In genomic region chr13:44276061-44276460, GRCh38 we compare ENCODE assay signal across 21 cellular contexts.
DNase-seq lines count a peak whose midpoint lies in the region; ATAC-seq and TF ChIP-seq lines count a peak whose summit lies in the region.
"Had no signal": no experiment of that assay in that cellular context is flagged by ENCODE, and none has a peak within 500 bp of the region (broad histone marks: within the 10 kb centered on the region; RNA-seq: fewer than 3 reads in every experiment).

No MANE protein-coding gene starts in this region.

- H3K9me3 Mint-ChIP-seq in activated naive CD4-positive, alpha-beta T cell treated with anti-CD3 and anti-CD28 coated beads, Interleukin-2, amount 50 U/mL, for 24 hours: peaks cover 21% of the 10 kb centered on the region
- H3K9me3 Mint-ChIP-seq in activated naive CD4-positive, alpha-beta T cell treated with anti-CD3 and anti-CD28 coated beads for 36 hours: no peaks in the 10 kb centered on the region

- no peak for TF ChIP-seq CTCF in vagina (IDR thresholded peaks at IDR 0.05)

- no peaks in the 10 kb centered on the region for H3K9me3 ChIP-seq in vagina
- H3K9me3 ChIP-seq: lower lobe of right lung had no signal

- no peak for ATAC-seq in HG02571 (IDR thresholded peaks at IDR 0.05; ENCODE audit: unreplicated experiment)
- ATAC-seq: lower lobe of right lung had no signal

- H3K4me1 Mint-ChIP-seq in activated naive CD4-positive, alpha-beta T cell treated with anti-CD3 and anti-CD28 coated beads, Interleukin-2, amount 50 U/mL, for 24 hours: peaks cover 61% of the 10 kb centered on the region
- H3K4me1 Mint-ChIP-seq in activated naive CD4-positive, alpha-beta T cell treated with anti-CD3 and anti-CD28 coated beads for 36 hours (ENCODE audit: low read depth): peaks cover 57% of the 10 kb centered on the region

- CTCF ChIA-PET in activated naive CD4-positive, alpha-beta T cell treated with anti-CD3 and anti-CD28 coated beads for 36 hours (lab: Charles Lee): no interaction called here

- H3K4me3 ChIP-seq in vagina: no peak overlapping the region
- H3K4me3 ChIP-seq: lower lobe of right lung had no signal

- H3K4me1 ChIP-seq in vagina: peaks cover 23% of the 10 kb centered on the region
- H3K4me1 ChIP-seq: parathyroid adenoma had no signal

- peaks cover 15% of the 10 kb centered on the region for H3K36me3 Mint-ChIP-seq in activated naive CD4-positive, alpha-beta T cell treated with anti-CD3 and anti-CD28 coated beads, Interleukin-2, amount 50 U/mL, for 24 hours
- no peaks in the 10 kb centered on the region for H3K36me3 Mint-ChIP-seq in activated naive CD4-positive, alpha-beta T cell treated with anti-CD3 and anti-CD28 coated beads for 36 hours (ENCODE audit: low read depth)

- H3K27ac Mint-ChIP-seq in activated naive CD4-positive, alpha-beta T cell treated with anti-CD3 and anti-CD28 coated beads, Interleukin-2, amount 50 U/mL, for 24 hours: peak overlapping the region; percentile 92
- H3K27ac Mint-ChIP-seq in activated naive CD4-positive, alpha-beta T cell treated with anti-CD3 and anti-CD28 coated beads for 36 hours: no peak overlapping the region
- H3K27ac Mint-ChIP-seq: activated CD4-positive, alpha-beta memory T cell treated with anti-CD3 and anti-CD28 coated beads, Interleukin-2, amount 10 ng/mL, durations not matched to agents 7 days and 5 days had no signal

- H3K27me3 Mint-ChIP-seq in activated naive CD4-positive, alpha-beta T cell treated with anti-CD3 and anti-CD28 coated beads, Interleukin-2, amount 50 U/mL, for 24 hours: no peaks in the 10 kb centered on the region
- no peaks in the 10 kb centered on the region for H3K27me3 Mint-ChIP-seq in activated naive CD4-positive, alpha-beta T cell treated with anti-CD3 and anti-CD28 coated beads for 36 hours (ENCODE audit: low read depth)

- intact Hi-C loops in activated naive CD4-positive, alpha-beta T cell treated with anti-CD3 and anti-CD28 coated beads for 36 hours (cut with micrococcal nuclease): loop anchor here (10.0 kb wide), 2 partner anchors 1211 to 2001 kb away; partner anchors contain the start of gene AKAP11
- intact Hi-C loops in vagina (cut with DNase I): loop anchor here (10.0 kb wide), 1 partner anchor 221 kb away; no protein-coding TSS in a partner anchor

- H3K36me3 ChIP-seq in vagina: no peaks in the 10 kb centered on the region
- H3K36me3 ChIP-seq: brain microvascular endothelial cell, lower lobe of right lung had no signal

- TF ChIP-seq POLR2A in vagina (IDR thresholded peaks at IDR 0.05): no peak

- H3K4me3 Mint-ChIP-seq in activated naive CD4-positive, alpha-beta T cell treated with anti-CD3 and anti-CD28 coated beads, Interleukin-2, amount 50 U/mL, for 24 hours: peak overlapping the region; percentile 6
- no peak overlapping the region for H3K4me3 Mint-ChIP-seq in activated naive CD4-positive, alpha-beta T cell treated with anti-CD3 and anti-CD28 coated beads for 36 hours
- H3K4me3 Mint-ChIP-seq: activated CD4-positive, alpha-beta memory T cell treated with anti-CD3 and anti-CD28 coated beads, Interleukin-2, amount 10 ng/mL, durations not matched to agents 7 days and 5 days had no signal

- no peak for DNase-seq in activated naive CD4-positive, alpha-beta T cell treated with anti-CD3 and anti-CD28 coated beads for 36 hours
- peak; percentile 53 for DNase-seq in NCI-H82 (lab: John Stamatoyannopoulos, UW)
- peak; percentile 52 for DNase-seq in germinal center (ENCODE audit: low spot score)
- no peak for DNase-seq in NCI-H2196 treated with DMSO at 0.1 percent for 48 hours (lab: John Stamatoyannopoulos, UW; ENCODE audit: unreplicated experiment)
- no peak for DNase-seq in nucleus accumbens (lab: John Stamatoyannopoulos, UW)
- DNase-seq in vagina (ENCODE audit: extremely low spot score in 2 of 2): no peak
- DNase-seq: activated CD4-positive, alpha-beta memory T cell treated with anti-CD3 and anti-CD28 coated beads, Interleukin-2, amount 10 ng/mL, durations not matched to agents 7 days and 5 days; activated T-cell treated with anti-CD3 and anti-CD28 coated beads, Interleukin-2, amount 50 U/mL, for 48 hours; brain microvascular endothelial cell; cortex of kidney; hypothalamus; lower lobe of right lung; MV-4-11; NCI-H2081; NCI-H510A treated with DMSO at 0.1 percent for 48 hours; SIG-M5; stimulated activated CD4-positive, alpha-beta T cell treated with anti-CD3 and anti-CD28 coated beads, Interleukin-2, amount 100 ng/mL, for 24 hours; T-helper 2 cell had no signal

- H3K27ac ChIP-seq in vagina: no peak overlapping the region
- H3K27ac ChIP-seq: brain microvascular endothelial cell, parathyroid adenoma had no signal

- H3K27me3 ChIP-seq in vagina: no peaks in the 10 kb centered on the region
- H3K27me3 ChIP-seq: brain microvascular endothelial cell had no signal

Comparison
In these comparisons a context has a peak if more than half of its experiments do, and no peak if none do; other contexts are left out.
1. DNase-seq: peak in NCI-H82 (single experiment) and germinal center (single experiment); none in activated naive CD4-positive, alpha-beta T cell treated with anti-CD3 and anti-CD28 coated beads for 36 hours (single experiment), NCI-H2196 treated with DMSO at 0.1 percent for 48 hours (single experiment), nucleus accumbens (0 of 56) and vagina (0 of 2).